Comparison of ENCODE assay signal across 8 cellular contexts in genomic region chr1:246698466-246699094, GRCh38. TPM values are rescaled to one million over a fixed set of nuclear protein-coding genes. Genes with fewer than 3 reads are reported as not detected.
DNase-seq lines count a peak whose midpoint lies in the region; ATAC-seq and TF ChIP-seq lines count a peak whose summit lies in the region.

No MANE protein-coding gene starts in this region.

- peaks cover 9% of the 10 kb centered on the region for H3K9me3 Mint-ChIP-seq in activated CD4-positive, alpha-beta T cell treated with anti-CD3 and anti-CD28 coated beads, Interleukin-2, amount 10 ng/mL, durations not matched to agents 7 days and 5 days
- H3K9me3 Mint-ChIP-seq in activated T-helper 1 cell treated with anti-CD3 and anti-CD28 coated beads, Interleukin-12 subunit alpha, Interleukin-12 subunit beta, Interleukin-2, Interleukin-4 antibody, amounts not matched to agents 30 ng/mL and 10 ng/mL and 1 ng/mL, durations not matched to agents 14 hours and 24 hours and 36 hours, result peaks cover 11% of the 10 kb centered on the region

- no peaks in the 10 kb centered on the region for H3K36me3 ChIP-seq in left lung
- H3K36me3 ChIP-seq in stomach smooth muscle (ENCODE audit: control insufficient read depth in 2 of 2, insufficient read depth in 2 of 2, low read length in 2 of 2), result no peaks in the 10 kb centered on the region

- H3K27me3 ChIP-seq in left lung (no peaks in the 10 kb centered on the region), stomach smooth muscle (ENCODE audit: control insufficient read depth in 1 of 2, insufficient read depth in 2 of 2, low read length in 2 of 2) (no peaks in the 10 kb centered on the region)

- no peaks in the 10 kb centered on the region for H3K27me3 Mint-ChIP-seq in activated CD4-positive, alpha-beta T cell treated with anti-CD3 and anti-CD28 coated beads, Interleukin-2, amount 10 ng/mL, durations not matched to agents 7 days and 5 days
- H3K27me3 Mint-ChIP-seq in activated T-helper 1 cell treated with anti-CD3 and anti-CD28 coated beads, Interleukin-12 subunit alpha, Interleukin-12 subunit beta, Interleukin-2, Interleukin-4 antibody, amounts not matched to agents 30 ng/mL and 10 ng/mL and 1 ng/mL, durations not matched to agents 14 hours and 24 hours and 36 hours (ENCODE audit: insufficient read depth), result peaks cover 2% of the 10 kb centered on the region

- no peak for TF ChIP-seq POLR2A in erythroblast (IDR thresholded peaks at IDR 0.05; ENCODE audit: low read length)

- peaks cover 7% of the 10 kb centered on the region for H3K4me1 Mint-ChIP-seq in activated CD4-positive, alpha-beta T cell treated with anti-CD3 and anti-CD28 coated beads, Interleukin-2, amount 10 ng/mL, durations not matched to agents 7 days and 5 days
- peaks cover 6% of the 10 kb centered on the region for H3K4me1 Mint-ChIP-seq in activated T-helper 1 cell treated with anti-CD3 and anti-CD28 coated beads, Interleukin-12 subunit alpha, Interleukin-12 subunit beta, Interleukin-2, Interleukin-4 antibody, amounts not matched to agents 30 ng/mL and 10 ng/mL and 1 ng/mL, durations not matched to agents 14 hours and 24 hours and 36 hours (ENCODE audit: low read depth)

- CTCF ChIA-PET in activated CD4-positive, alpha-beta T cell treated with anti-CD3 and anti-CD28 coated beads, Interleukin-2, amount 10 ng/mL, durations not matched to agents 7 days and 5 days (lab: Charles Lee), result interaction anchor here (1.0 kb wide), 1 partner anchor 9 kb away, joined by 3 read pairs; no protein-coding TSS in a partner anchor

- peaks cover 5 to 17% of the 10 kb centered on the region in 2 donors for H3K4me1 ChIP-seq in left lung
- H3K4me1 ChIP-seq in stomach smooth muscle (ENCODE audit: control insufficient read depth, insufficient read depth, low read length), result peaks cover 11% of the 10 kb centered on the region

- no peak for TF ChIP-seq CTCF in left lung (IDR thresholded peaks at IDR 0.05)

- peak overlapping the region; percentile 59 to 71 for H3K9ac ChIP-seq in stomach smooth muscle (ENCODE audit: low read length in 2 of 2)

- intact Hi-C loops in activated T-helper 1 cell treated with anti-CD3 and anti-CD28 coated beads, Interleukin-12 subunit alpha, Interleukin-12 subunit beta, Interleukin-2, Interleukin-4 antibody, amounts not matched to agents 30 ng/mL and 10 ng/mL and 1 ng/mL, durations not matched to agents 14 hours and 24 hours and 36 hours (cut with micrococcal nuclease), result loop anchor here (1.0 to 10.0 kb wide), 9 partner anchors 9 to 1544 kb away; partner anchors contain the start of genes CNST, KIF26B, SCCPDH and SMYD3
- intact Hi-C loops in left lung (cut with DNase I), result loop anchor here in 1 of 2 donors (5.0 kb wide), 1 partner anchor 201 kb away; no protein-coding TSS in a partner anchor

- POLR2A ChIA-PET in activated CD4-positive, alpha-beta T cell treated with anti-CD3 and anti-CD28 coated beads, Interleukin-2, amount 10 ng/mL, durations not matched to agents 7 days and 5 days (lab: Charles Lee), result no interaction called here

- no peak for DNase-seq in activated CD4-positive, alpha-beta T cell treated with anti-CD3 and anti-CD28 coated beads, Interleukin-2, amount 10 ng/mL, durations not matched to agents 7 days and 5 days
- no peak for DNase-seq in activated CD4-positive, alpha-beta T cell treated with anti-CD3 and anti-CD28 coated beads, Interleukin-2, amount 50 U/mL, for 1 hour
- DNase-seq in activated T-helper 1 cell treated with anti-CD3 and anti-CD28 coated beads, Interleukin-12 subunit alpha, Interleukin-12 subunit beta, Interleukin-2, Interleukin-4 antibody, amounts not matched to agents 30 ng/mL and 10 ng/mL and 1 ng/mL, durations not matched to agents 14 hours and 24 hours and 36 hours (ENCODE audit: low spot score), result no peak
- no peak for DNase-seq in left lung
- no peak for DNase-seq in SHP77 (lab: John Stamatoyannopoulos, UW)
- DNase-seq in erythroblast (lab: John Stamatoyannopoulos, UW), result no peak

- H3K9me3 ChIP-seq in left lung (peaks cover 0 to 5% of the 10 kb centered on the region in 2 donors), stomach smooth muscle (ENCODE audit: control insufficient read depth in 2 of 2, low read length in 2 of 2) (peaks cover 0 to 5% of the 10 kb centered on the region in 2 donors)

- H3K27ac ChIP-seq in left lung (peak overlapping the region in 1 of 2 donors; percentile 37), stomach smooth muscle (ENCODE audit: low read length) (no peak overlapping the region)

- H3K4me3 ChIP-seq in left lung (peak overlapping the region; percentile 10 to 24), stomach smooth muscle (ENCODE audit: low read length in 2 of 2) (peak overlapping the region; percentile 66 to 67)

- H3K36me3 Mint-ChIP-seq in activated CD4-positive, alpha-beta T cell treated with anti-CD3 and anti-CD28 coated beads, Interleukin-2, amount 10 ng/mL, durations not matched to agents 7 days and 5 days (ENCODE audit: low read depth), result no peaks in the 10 kb centered on the region
- H3K36me3 Mint-ChIP-seq in activated T-helper 1 cell treated with anti-CD3 and anti-CD28 coated beads, Interleukin-12 subunit alpha, Interleukin-12 subunit beta, Interleukin-2, Interleukin-4 antibody, amounts not matched to agents 30 ng/mL and 10 ng/mL and 1 ng/mL, durations not matched to agents 14 hours and 24 hours and 36 hours (ENCODE audit: low read depth), result no peaks in the 10 kb centered on the region

- H3K27ac Mint-ChIP-seq in activated CD4-positive, alpha-beta T cell treated with anti-CD3 and anti-CD28 coated beads, Interleukin-2, amount 10 ng/mL, durations not matched to agents 7 days and 5 days, result peak overlapping the region; percentile 66
- peak overlapping the region; percentile 5 for H3K27ac Mint-ChIP-seq in activated T-helper 1 cell treated with anti-CD3 and anti-CD28 coated beads, Interleukin-12 subunit alpha, Interleukin-12 subunit beta, Interleukin-2, Interleukin-4 antibody, amounts not matched to agents 30 ng/mL and 10 ng/mL and 1 ng/mL, durations not matched to agents 14 hours and 24 hours and 36 hours

- no peak overlapping the region for H3K4me3 Mint-ChIP-seq in activated CD4-positive, alpha-beta T cell treated with anti-CD3 and anti-CD28 coated beads, Interleukin-2, amount 10 ng/mL, durations not matched to agents 7 days and 5 days
- H3K4me3 Mint-ChIP-seq in activated T-helper 1 cell treated with anti-CD3 and anti-CD28 coated beads, Interleukin-12 subunit alpha, Interleukin-12 subunit beta, Interleukin-2, Interleukin-4 antibody, amounts not matched to agents 30 ng/mL and 10 ng/mL and 1 ng/mL, durations not matched to agents 14 hours and 24 hours and 36 hours, result no peak overlapping the region

- ATAC-seq in left lung, result no peak
- ATAC-seq in GM18870 (IDR thresholded peaks at IDR 0.05; ENCODE audit: unreplicated experiment), result no peak

RNA-seq across cellular contexts. Expression of gene SCCPDH, which starts 25.6 kb away (rescaled TPM):
- 10 to 100 TPM in 1 of 2 experiments, 1 to 10 TPM in 1; 9.4 to 10.9 TPM for total RNA-seq in activated CD4-positive, alpha-beta T cell treated with anti-CD3 and anti-CD28 coated beads, Interleukin-2, amount 10 ng/mL, durations not matched to agents 7 days and 5 days
- total RNA-seq in activated T-helper 1 cell treated with anti-CD3 and anti-CD28 coated beads, Interleukin-12 subunit alpha, Interleukin-12 subunit beta, Interleukin-2, Interleukin-4 antibody, amounts not matched to agents 30 ng/mL and 10 ng/mL and 1 ng/mL, durations not matched to agents 14 hours and 24 hours and 36 hours, result 23.5 and 24.3 TPM in 2 replicates
- 10 to 100 TPM; 28.3 to 32.9 TPM for total RNA-seq in left lung
